In genomic region chr3:82416828-82417227, GRCh38 we compare ENCODE assay signal across 20 cellular contexts.
"Had no signal": no experiment of that assay in that cellular context is flagged by ENCODE, and none has a peak within 500 bp of the region (broad histone marks: within the 10 kb centered on the region; RNA-seq: fewer than 3 reads in every experiment).

No MANE protein-coding gene starts in this region.

- H3K4me1 ChIP-seq: prostate gland, testis, uterus had no signal

- H3K4me3 Mint-ChIP-seq: activated T-helper 17 cell treated with anti-CD3 and anti-CD28 coated beads, Interleukin-2, amount 50 U/mL, for 72 hours; brain; dendritic cell treated with granulocyte-macrophage colony-stimulating factor and Interleukin-4, amounts not matched to agents 40 ng/mL and 50 ng/mL, for 4 days; mesothelial cell of epicardium; natural killer cell had no signal

- H3K27ac ChIP-seq: neutrophil, ovary, prostate gland, testis, uterus, WERI-Rb-1 had no signal

- DNase-seq: activated T-cell treated with anti-CD3 and anti-CD28 coated beads, Interleukin-2, amount 50 U/mL, for 1 hour; aorta; effector CD4-positive, alpha-beta T cell; foreskin fibroblast; kidney; natural killer cell; ovary; stimulated activated CD4-positive, alpha-beta T cell treated with anti-CD3 and anti-CD28 coated beads, Interleukin-2, amount 100 ng/mL, for 48 hours; stimulated activated naive CD4-positive, alpha-beta T cell; testis; trophoblast cell; uterus; WERI-Rb-1 had no signal

- H3K4me3 ChIP-seq: ovary, prostate gland, testis, uterus had no signal

- H3K4me1 Mint-ChIP-seq: activated T-helper 17 cell treated with anti-CD3 and anti-CD28 coated beads, Interleukin-2, amount 50 U/mL, for 72 hours; brain; natural killer cell had no signal

- H3K9me3 ChIP-seq: neutrophil, ovary, prostate gland, testis, uterus had no signal

- ATAC-seq: activated naive CD4-positive, alpha-beta T cell treated with anti-CD3 and anti-CD28 coated beads, Interleukin-2, amount 50 U/mL, for 72 hours; activated T-helper 17 cell treated with anti-CD3 and anti-CD28 coated beads, Interleukin-2, amount 50 U/mL, for 72 hours; natural killer cell had no signal

- H3K9me3 Mint-ChIP-seq: activated T-helper 17 cell treated with anti-CD3 and anti-CD28 coated beads, Interleukin-2, amount 50 U/mL, for 72 hours; brain; dendritic cell treated with granulocyte-macrophage colony-stimulating factor and Interleukin-4, amounts not matched to agents 40 ng/mL and 50 ng/mL, for 4 days; mesothelial cell of epicardium had no signal

- H3K27me3 ChIP-seq: neutrophil, ovary, testis, uterus had no signal

- H3K36me3 ChIP-seq: neutrophil, ovary, prostate gland, uterus, WERI-Rb-1 had no signal

- H3K27ac Mint-ChIP-seq: activated naive CD4-positive, alpha-beta T cell treated with anti-CD3 and anti-CD28 coated beads, Interleukin-2, amount 50 U/mL, for 72 hours; activated T-helper 17 cell treated with anti-CD3 and anti-CD28 coated beads, Interleukin-2, amount 50 U/mL, for 72 hours; brain; dendritic cell treated with granulocyte-macrophage colony-stimulating factor and Interleukin-4, amounts not matched to agents 40 ng/mL and 50 ng/mL, for 4 days; mesothelial cell of epicardium; natural killer cell had no signal

- H3K27me3 Mint-ChIP-seq: activated T-helper 17 cell treated with anti-CD3 and anti-CD28 coated beads, Interleukin-2, amount 50 U/mL, for 72 hours; dendritic cell treated with granulocyte-macrophage colony-stimulating factor and Interleukin-4, amounts not matched to agents 40 ng/mL and 50 ng/mL, for 4 days had no signal

- H3K36me3 Mint-ChIP-seq: activated naive CD4-positive, alpha-beta T cell treated with anti-CD3 and anti-CD28 coated beads, Interleukin-2, amount 50 U/mL, for 72 hours; brain; mesothelial cell of epicardium had no signal
